12 cellular contexts compared by ENCODE assay signal in genomic region chr2:218882866-218883366, GRCh38. TPM values are rescaled to one million over a fixed set of nuclear protein-coding genes. Genes with fewer than 3 reads are reported as not detected.
DNase-seq lines count a peak whose midpoint lies in the region; ATAC-seq and TF ChIP-seq lines count a peak whose summit lies in the region.
"Had no signal": no experiment of that assay in that cellular context is flagged by ENCODE, and none has a peak within 500 bp of the region (broad histone marks: within the 10 kb centered on the region; RNA-seq: fewer than 3 reads in every experiment).

No MANE protein-coding gene starts in this region.

- H3K4me1 Mint-ChIP-seq in stimulated activated naive CD8-positive, alpha-beta T cell treated with anti-CD3 and anti-CD28 coated beads, Interleukin-15, Interleukin-2, amounts not matched to agents 100 ng/mL and 50 ng/mL, for 24 hours (ENCODE audit: low read depth), result peaks cover 55% of the 10 kb centered on the region

- no peak overlapping the region for H3K27ac Mint-ChIP-seq in stimulated activated naive CD8-positive, alpha-beta T cell treated with anti-CD3 and anti-CD28 coated beads, Interleukin-15, Interleukin-2, amounts not matched to agents 100 ng/mL and 50 ng/mL, for 24 hours

- no peak for ATAC-seq in GM21717 (IDR thresholded peaks at IDR 0.05; ENCODE audit: unreplicated experiment)

- no peak for TF ChIP-seq CTCF in foreskin fibroblast (IDR thresholded peaks at IDR 0.05; ENCODE audit: low read depth, low read length)

- DNase-seq in activated CD8-positive, alpha-beta memory T cell treated with anti-CD3 and anti-CD28 coated beads for 24 hours, result peak; percentile 68
- no peak for DNase-seq in activated CD8-positive, alpha-beta memory T cell treated with anti-CD3 and anti-CD28 coated beads, Interleukin-2, amount 50 U/mL, for 48 hours
- DNase-seq in RPMI7951 (ENCODE audit: low read depth) (peak; percentile 29), foreskin fibroblast (peak; percentile 56 to 71), NCI-H187 (lab: John Stamatoyannopoulos, UW) (no peak), D341Med (ENCODE audit: low spot score) (no peak)
- DNase-seq: anterior cingulate cortex, foreskin melanocyte had no signal

- H3K36me3 Mint-ChIP-seq in stimulated activated naive CD8-positive, alpha-beta T cell treated with anti-CD3 and anti-CD28 coated beads, Interleukin-15, Interleukin-2, amounts not matched to agents 100 ng/mL and 50 ng/mL, for 24 hours (ENCODE audit: low read depth), result no peaks in the 10 kb centered on the region

- peak overlapping the region; percentile 36 for H3K4me3 Mint-ChIP-seq in stimulated activated naive CD8-positive, alpha-beta T cell treated with anti-CD3 and anti-CD28 coated beads, Interleukin-15, Interleukin-2, amounts not matched to agents 100 ng/mL and 50 ng/mL, for 24 hours

- no peak overlapping the region for H3K4me3 ChIP-seq in foreskin fibroblast (ENCODE audit: low read depth in 1 of 2, low read length in 2 of 2)

- H3K27me3 Mint-ChIP-seq in stimulated activated naive CD8-positive, alpha-beta T cell treated with anti-CD3 and anti-CD28 coated beads, Interleukin-15, Interleukin-2, amounts not matched to agents 100 ng/mL and 50 ng/mL, for 24 hours, result peaks cover 20% of the 10 kb centered on the region

- no peaks in the 10 kb centered on the region for H3K9me3 Mint-ChIP-seq in stimulated activated naive CD8-positive, alpha-beta T cell treated with anti-CD3 and anti-CD28 coated beads, Interleukin-15, Interleukin-2, amounts not matched to agents 100 ng/mL and 50 ng/mL, for 24 hours

RNA-seq across cellular contexts. Expression of gene WNT10A, which starts 2.3 kb away (rescaled TPM):
- total RNA-seq in RPMI7951 (2014; rRNA removed; shearing (Covaris generic)), result 0.72 and 1.4 TPM in 2 replicates
- total RNA-seq: lung microvascular endothelial cell, skeletal muscle tissue had no signal

RNA-seq across cellular contexts. Expression of gene WNT6, which starts 23.3 kb away (rescaled TPM):
- 3.4 and 4.2 TPM in 2 replicates for total RNA-seq in RPMI7951 (2014; rRNA removed; shearing (Covaris generic))
- total RNA-seq: lung microvascular endothelial cell, skeletal muscle tissue had no signal

RNA-seq across cellular contexts. Expression of gene PRKAG3, which starts 51.3 kb away (rescaled TPM):
- not detected in 2 replicates for total RNA-seq in RPMI7951 (2014; rRNA removed; shearing (Covaris generic))
- total RNA-seq: lung microvascular endothelial cell had no signal

Comparison
In these comparisons a context has a peak if more than half of its experiments do, and no peak if none do; other contexts are left out.
1. DNase-seq: peak in activated CD8-positive, alpha-beta memory T cell treated with anti-CD3 and anti-CD28 coated beads for 24 hours (single experiment), RPMI7951 (single experiment) and foreskin fibroblast (2 of 2); none in activated CD8-positive, alpha-beta memory T cell treated with anti-CD3 and anti-CD28 coated beads, Interleukin-2, amount 50 U/mL, for 48 hours (single experiment), NCI-H187 (0 of 2) and D341Med (single experiment).